In genomic region chr19:6464070-6464873, GRCh38 we compare ENCODE assay signal across 9 cellular contexts. TPM values are rescaled to one million over a fixed set of nuclear protein-coding genes. Genes with fewer than 3 reads are reported as not detected.
DNase-seq lines count a peak whose midpoint lies in the region; ATAC-seq and TF ChIP-seq lines count a peak whose summit lies in the region.
"Had no signal": no experiment of that assay in that cellular context is flagged by ENCODE, and none has a peak within 500 bp of the region (broad histone marks: within the 10 kb centered on the region; RNA-seq: fewer than 3 reads in every experiment).

CRB3 (plus strand) TSS chr19:6464271; CDS start chr19:6464702, 431 bp downstream.

- intact Hi-C loops in cardiac septum (cut with DNase I), result no loop called here

- TF ChIP-seq EP300 in tibial nerve (IDR thresholded peaks at IDR 0.05), result no peak

- H3K36me3 ChIP-seq in cardiac muscle cell (no peaks in the 10 kb centered on the region), lung (ENCODE audit: control insufficient read depth in 2 of 2, insufficient read depth in 2 of 2, low read length in 2 of 2) (no peaks in the 10 kb centered on the region), tibial nerve (no peaks in the 10 kb centered on the region)

- peak within 1 kb of the TSS; percentile 87 for H3K27ac Mint-ChIP-seq in activated naive CD4-positive, alpha-beta T cell treated with anti-CD3 and anti-CD28 coated beads, Interleukin-2, amount 50 U/mL, for 24 hours

- DNase-seq in cardiac muscle cell (ENCODE audit: low read depth in 1 of 2, low spot score in 1 of 2) (no peak), cardiac septum (ENCODE audit: low spot score) (no peak), lung (ENCODE audit: low spot score) (peak; percentile 93), coronary artery (ENCODE audit: low spot score) (no peak), DMS 273 treated with DMSO at 0.1 percent for 48 hours (lab: John Stamatoyannopoulos, UW) (no peak), tibial nerve (ENCODE audit: low spot score in 2 of 2) (no peak)
- DNase-seq: DND-41 had no signal

- no peaks in the 10 kb centered on the region for H3K27me3 Mint-ChIP-seq in activated naive CD4-positive, alpha-beta T cell treated with anti-CD3 and anti-CD28 coated beads, Interleukin-2, amount 50 U/mL, for 24 hours

- TF ChIP-seq POLR2A in tibial nerve (IDR thresholded peaks at IDR 0.05), result no peak

- H3K9me3 Mint-ChIP-seq in activated naive CD4-positive, alpha-beta T cell treated with anti-CD3 and anti-CD28 coated beads, Interleukin-2, amount 50 U/mL, for 24 hours, result no peaks in the 10 kb centered on the region

- peaks cover 4% of the 10 kb centered on the region for H3K36me3 Mint-ChIP-seq in activated naive CD4-positive, alpha-beta T cell treated with anti-CD3 and anti-CD28 coated beads, Interleukin-2, amount 50 U/mL, for 24 hours

- H3K27me3 ChIP-seq in cardiac muscle cell (peaks cover 48% of the 10 kb centered on the region), lung (ENCODE audit: control insufficient read depth, insufficient read depth) (no peaks in the 10 kb centered on the region), tibial nerve (peaks cover 0 to 26% of the 10 kb centered on the region in 2 donors)

- H3K9me3 ChIP-seq in cardiac muscle cell (ENCODE audit: low read depth) (no peaks in the 10 kb centered on the region), lung (ENCODE audit: control insufficient read depth in 2 of 2, insufficient read depth in 1 of 2, low read length in 1 of 2) (no peaks in the 10 kb centered on the region), tibial nerve (no peaks in the 10 kb centered on the region)

- H3K27ac ChIP-seq in cardiac muscle cell, result no peak within 1 kb of the TSS
- peak within 1 kb of the TSS in 1 of 2 donors; percentile 83 for H3K27ac ChIP-seq in lung (ENCODE audit: low read depth in 1 of 2, low read length in 1 of 2)
- no peak within 1 kb of the TSS for H3K27ac ChIP-seq in coronary artery
- H3K27ac ChIP-seq in tibial nerve, result peak within 1 kb of the TSS in 1 of 4 donors; percentile 76

- ATAC-seq in lung (ENCODE audit: insufficient read depth, low FRiP score) (peak; percentile 20), HG03280 (IDR thresholded peaks at IDR 0.05; ENCODE audit: unreplicated experiment) (no peak)

- H3K4me1 ChIP-seq in cardiac muscle cell (ENCODE audit: low read depth), result no peaks in the 10 kb centered on the region
- H3K4me1 ChIP-seq in lung (ENCODE audit: control insufficient read depth in 2 of 2, insufficient read depth in 2 of 2, low read length in 2 of 2), result peaks cover 0 to 3% of the 10 kb centered on the region in 2 donors
- H3K4me1 ChIP-seq in tibial nerve, result peaks cover 0 to 17% (median 3%) of the 10 kb centered on the region in 4 donors

- WGBS in lung, 2 donors, result 6 to 10% methylated on average over 62 to 65 of the region's 65 CpGs
- whole genome bisulfite sequencing in tibial nerve, 2 donors, result 3 to 4% methylated on average over 21 to 24 of the region's 65 CpGs

- H3K4me3 ChIP-seq in cardiac muscle cell, result peak within 1 kb of the TSS; percentile 19
- peak within 1 kb of the TSS; percentile 41 for H3K4me3 ChIP-seq in lung
- H3K4me3 ChIP-seq in coronary artery, result no peak within 1 kb of the TSS
- peak within 1 kb of the TSS in 1 of 4 donors; percentile 34 for H3K4me3 ChIP-seq in tibial nerve

- peak within 1 kb of the TSS; percentile 69 for H3K4me3 Mint-ChIP-seq in activated naive CD4-positive, alpha-beta T cell treated with anti-CD3 and anti-CD28 coated beads, Interleukin-2, amount 50 U/mL, for 24 hours

- TF ChIP-seq CTCF in cardiac muscle cell (IDR thresholded peaks at IDR 0.05; ENCODE audit: low read depth, low read length) (no peak), lung (IDR thresholded peaks at IDR 0.05; ENCODE audit: control extremely low read depth, extremely low read depth) (no peak), coronary artery (IDR thresholded peaks at IDR 0.05) (no peak), tibial nerve (IDR thresholded peaks at IDR 0.05) (no peak)

- H3K4me1 Mint-ChIP-seq in activated naive CD4-positive, alpha-beta T cell treated with anti-CD3 and anti-CD28 coated beads, Interleukin-2, amount 50 U/mL, for 24 hours, result peaks cover 15% of the 10 kb centered on the region

RNA-seq across cellular contexts. Expression of gene CRB3, which starts in this region (rescaled TPM):
- 0.99 and 2.9 TPM in 2 replicates for total RNA-seq in cardiac muscle cell
- polyA plus RNA-seq in cardiac muscle cell, result 1.1 and 2.6 TPM in 2 replicates
- not detected for total RNA-seq in cardiac septum
- 10 to 100 TPM; 22.5 to 55.1 TPM for total RNA-seq in lung
- polyA plus RNA-seq in lung, result 10 to 100 TPM; 51.0 to 81.8 TPM
- total RNA-seq in tibial nerve, result not detected

Comparison
In these comparisons a context has a peak if more than half of its experiments do, and no peak if none do; other contexts are left out.
1. RNA of gene CRB3 (polyA plus RNA-seq): 51.0 to 81.8 TPM in lung; 1.1 to 2.6 TPM in cardiac muscle cell; every median in the first group is over 10 times any median in the second.